Comparison of ENCODE assay signal across 8 cellular contexts in genomic region chr6:156774872-156775405, GRCh38. TPM values are rescaled to one million over a fixed set of nuclear protein-coding genes. Genes with fewer than 3 reads are reported as not detected.
DNase-seq lines count a peak whose midpoint lies in the region; ATAC-seq, FAIRE-seq and TF ChIP-seq lines count a peak whose summit lies in the region.

No MANE protein-coding gene starts in this region.

- DNase-seq in activated T-cell treated with anti-CD3 and anti-CD28 coated beads, Interleukin-2, amount 50 U/mL, for 24 hours = no peak
- DNase-seq in activated T-cell treated with anti-CD3 and anti-CD28 coated beads, Interleukin-2, amount 50 U/mL, for 1 hour = no peak
- peak; percentile 41 for DNase-seq in RPMI7951 (ENCODE audit: low read depth)
- peak; percentile 35 for DNase-seq in fibroblast of the aortic adventitia (ENCODE audit: low read depth)
- no peak for DNase-seq in testis
- no peak for DNase-seq in HTR-8/SVneo (ENCODE audit: insufficient read length, low spot score)
- no peak for DNase-seq in activated CD4-positive, CD25-positive, alpha-beta regulatory T cell (lab: John Stamatoyannopoulos, UW)

- H3K4me1 ChIP-seq in testis = peaks cover 8% of the 10 kb centered on the region

- H3K4me1 Mint-ChIP-seq in activated T-cell treated with anti-CD3 and anti-CD28 coated beads, Interleukin-2, amount 50 U/mL, for 24 hours (ENCODE audit: low read depth) = peaks cover 23% of the 10 kb centered on the region

- no peak for ATAC-seq in HG02610 (IDR thresholded peaks at IDR 0.05; ENCODE audit: unreplicated experiment)

- H3K4me3 Mint-ChIP-seq in activated T-cell treated with anti-CD3 and anti-CD28 coated beads, Interleukin-2, amount 50 U/mL, for 24 hours = no peak overlapping the region

- no peak for TF ChIP-seq POLR2A in testis (IDR thresholded peaks at IDR 0.05)

- no peaks in the 10 kb centered on the region for H3K27me3 ChIP-seq in testis

- H3K9me3 Mint-ChIP-seq in activated T-cell treated with anti-CD3 and anti-CD28 coated beads, Interleukin-2, amount 50 U/mL, for 24 hours = no peaks in the 10 kb centered on the region

- H3K27ac Mint-ChIP-seq in activated T-cell treated with anti-CD3 and anti-CD28 coated beads, Interleukin-2, amount 50 U/mL, for 24 hours = peak overlapping the region; percentile 55

- no peaks in the 10 kb centered on the region for H3K27me3 Mint-ChIP-seq in activated T-cell treated with anti-CD3 and anti-CD28 coated beads, Interleukin-2, amount 50 U/mL, for 24 hours

- 20 to 33% methylated on average over 5 of the region's 5 CpGs for WGBS in testis, 2 donors

- no peak for FAIRE-seq in HTR-8/SVneo (lab: Jason Lieb, UNC)

- TF ChIP-seq CTCF in fibroblast of the aortic adventitia (IDR thresholded peaks at IDR 0.05; ENCODE audit: insufficient read depth, low read length) (no peak), testis (IDR thresholded peaks at IDR 0.05) (no peak)

- H3K36me3 Mint-ChIP-seq in activated T-cell treated with anti-CD3 and anti-CD28 coated beads, Interleukin-2, amount 50 U/mL, for 24 hours (ENCODE audit: low read depth) = peaks cover 12% of the 10 kb centered on the region

- no peaks in the 10 kb centered on the region for H3K9me3 ChIP-seq in testis

- intact Hi-C loops in testis (cut with DNase I; ENCODE audit: low total_unique reads) = loop anchor here (5.0 to 10.0 kb wide), 4 partner anchors 53 to 250 kb away; no protein-coding TSS in a partner anchor

- H3K4me3 ChIP-seq in fibroblast of the aortic adventitia (ENCODE audit: low read depth, low read length) = peak overlapping the region; percentile 16
- no peak overlapping the region for H3K4me3 ChIP-seq in testis

- H3K27ac ChIP-seq in testis = peak overlapping the region; percentile 57 to 100

- H3K36me3 ChIP-seq in testis (ENCODE audit: low read depth, missing control alignments) = no peaks in the 10 kb centered on the region

RNA-seq across cellular contexts. Expression of gene ARID1B, which starts 2.2 kb away (rescaled TPM):
- 13.7 and 14.8 TPM in 2 replicates for total RNA-seq in RPMI7951 (2014; rRNA removed; shearing (Covaris generic))
- 47.7 and 55.9 TPM in 2 replicates for total RNA-seq in fibroblast of the aortic adventitia (ENCODE audit: low replicate concordance)
- total RNA-seq in testis = 100 to 1,000 TPM; 103 to 126 TPM
- 26.2 TPM for polyA plus RNA-seq in testis (ENCODE audit: insufficient read depth, low read depth, low replicate concordance)

Comparison
In these comparisons a context has a peak if more than half of its experiments do, and no peak if none do; other contexts are left out.
1. DNase-seq: peak in RPMI7951 (single experiment) and fibroblast of the aortic adventitia (single experiment); none in activated T-cell treated with anti-CD3 and anti-CD28 coated beads, Interleukin-2, amount 50 U/mL, for 24 hours (single experiment), activated T-cell treated with anti-CD3 and anti-CD28 coated beads, Interleukin-2, amount 50 U/mL, for 1 hour (single experiment), testis (single experiment), HTR-8/SVneo (single experiment) and activated CD4-positive, CD25-positive, alpha-beta regulatory T cell (0 of 4).